21 cellular contexts compared by ENCODE assay signal in the genomic region with DNA sequence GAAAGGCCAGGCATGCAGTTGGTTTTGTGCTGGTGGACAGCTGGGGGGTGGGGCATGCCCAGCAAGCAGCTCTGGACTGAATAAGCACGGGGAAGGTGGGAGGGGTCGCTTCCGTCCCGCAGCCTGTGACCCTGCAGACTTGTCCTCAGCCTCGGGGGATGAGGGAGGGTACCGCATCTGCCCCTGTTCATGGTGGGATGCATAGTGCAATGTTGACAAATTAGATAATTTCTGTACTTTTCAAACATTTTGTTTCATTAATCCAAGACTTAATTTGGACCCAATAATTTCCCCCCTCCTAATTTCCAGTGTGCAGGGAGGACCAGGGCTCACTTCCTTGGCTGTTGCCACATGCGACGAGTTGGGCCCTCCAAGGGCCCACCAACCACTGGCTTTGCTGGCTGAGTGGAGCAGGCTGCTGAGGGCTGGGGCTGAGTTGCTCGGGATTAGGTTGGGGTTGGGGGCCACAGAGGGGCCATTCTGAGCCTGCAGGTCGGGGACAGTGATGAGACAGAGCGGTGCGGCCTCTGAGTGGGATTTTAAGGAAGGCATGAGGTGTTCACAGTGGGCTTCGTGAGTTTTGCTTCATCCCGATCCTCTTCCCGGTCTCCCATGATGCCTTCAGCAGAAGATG.
"Had no signal": no experiment of that assay in that cellular context is flagged by ENCODE, and none has a peak within 500 bp of the region (broad histone marks: within the 10 kb centered on the region; RNA-seq: fewer than 3 reads in every experiment).

No MANE protein-coding gene starts in this region.

- H3K4me3 Mint-ChIP-seq: activated naive CD8-positive, alpha-beta T cell treated with anti-CD3 and anti-CD28 coated beads for 36 hours; activated T-cell treated with anti-CD3 and anti-CD28 coated beads, Interleukin-2, amount 50 U/mL, for 4 hours; natural killer cell; stimulated activated naive CD8-positive, alpha-beta T cell treated with anti-CD3 and anti-CD28 coated beads, Interleukin-15, Interleukin-2, amounts not matched to agents 100 ng/mL and 50 ng/mL, for 24 hours; T-cell; WTC11 had no signal

- H3K9me3 Mint-ChIP-seq: activated naive CD8-positive, alpha-beta T cell treated with anti-CD3 and anti-CD28 coated beads for 36 hours; activated T-cell treated with anti-CD3 and anti-CD28 coated beads, Interleukin-2, amount 50 U/mL, for 4 hours; activated T-helper 2 cell treated with anti-CD3 and anti-CD28 coated beads, Interferon-gamma antibody, Interleukin-2, Interleukin-4, amounts not matched to agents 10 μg/mL and 5 μg/mL and 100 μg/mL, durations not matched to agents 14 hours and 24 hours and 36 hours; natural killer cell; stimulated activated naive CD8-positive, alpha-beta T cell treated with anti-CD3 and anti-CD28 coated beads, Interleukin-15, Interleukin-2, amounts not matched to agents 100 ng/mL and 50 ng/mL, for 24 hours; T-cell; WTC11 had no signal

- H3K36me3 Mint-ChIP-seq: activated naive CD8-positive, alpha-beta T cell treated with anti-CD3 and anti-CD28 coated beads for 36 hours; natural killer cell; T-cell; WTC11 had no signal

- H3K27me3 Mint-ChIP-seq: activated naive CD8-positive, alpha-beta T cell treated with anti-CD3 and anti-CD28 coated beads for 36 hours; stimulated activated naive CD8-positive, alpha-beta T cell treated with anti-CD3 and anti-CD28 coated beads, Interleukin-15, Interleukin-2, amounts not matched to agents 100 ng/mL and 50 ng/mL, for 24 hours; T-cell had no signal

- DNase-seq: activated CD4-positive, alpha-beta T cell treated with anti-CD3 and anti-CD28 coated beads for 4 hours; activated CD4-positive, alpha-beta T cell treated with anti-CD3 and anti-CD28 coated beads, Interleukin-2, amount 50 U/mL, for 48 hours; activated CD8-positive, alpha-beta memory T cell treated with anti-CD3 and anti-CD28 coated beads, Interleukin-2, amount 50 U/mL, for 48 hours; activated naive CD4-positive, alpha-beta T cell treated with Interleukin-2 at 50 U/mL for 16 hours; activated naive CD8-positive, alpha-beta T cell treated with anti-CD3 and anti-CD28 coated beads for 36 hours; activated T-cell treated with anti-CD3 and anti-CD28 coated beads, Interleukin-2, amount 50 U/mL, for 4 hours; central memory CD4-positive, alpha-beta T cell; heart right ventricle; natural killer cell; sigmoid colon; stimulated activated CD4-positive, alpha-beta T cell treated with anti-CD3 and anti-CD28 coated beads, Interleukin-4, amount 100 ng/mL, for 1 hour; substantia nigra; T-cell; T-helper 9 cell; thyroid gland had no signal

- H3K27ac Mint-ChIP-seq: activated T-helper 2 cell treated with anti-CD3 and anti-CD28 coated beads, Interferon-gamma antibody, Interleukin-2, Interleukin-4, amounts not matched to agents 10 μg/mL and 5 μg/mL and 100 μg/mL, durations not matched to agents 14 hours and 24 hours and 36 hours; natural killer cell; WTC11 had no signal

- H3K27ac ChIP-seq: heart right ventricle, sigmoid colon, thyroid gland had no signal

- H3K27me3 ChIP-seq: thyroid gland had no signal

- H3K9me3 ChIP-seq: heart right ventricle, sigmoid colon, thyroid gland had no signal

- H3K4me3 ChIP-seq: heart right ventricle, lung, sigmoid colon, smooth muscle cell, thyroid gland had no signal

- ATAC-seq: activated T-cell treated with anti-CD3 and anti-CD28 coated beads, Interleukin-2, amount 50 U/mL, for 4 hours; heart right ventricle; left lobe of liver; natural killer cell; T-cell; WTC11 had no signal

- H3K36me3 ChIP-seq: heart right ventricle, sigmoid colon, thyroid gland had no signal
